25 cellular contexts compared by ENCODE assay signal in genomic region chr1:114023377-114023776, GRCh38. TPM values are rescaled to one million over a fixed set of nuclear protein-coding genes. Genes with fewer than 3 reads are reported as not detected.
DNase-seq lines count a peak whose midpoint lies in the region; TF ChIP-seq lines count a peak whose summit lies in the region.
"Had no signal": no experiment of that assay in that cellular context is flagged by ENCODE, and none has a peak within 500 bp of the region (broad histone marks: within the 10 kb centered on the region; RNA-seq: fewer than 3 reads in every experiment).

No MANE protein-coding gene starts in this region.

- DNase-seq in NCI-H146 (lab: John Stamatoyannopoulos, UW), result peak; percentile 50
- DNase-seq in NCI-H146 treated with DMSO at 0.1 percent for 48 hours (lab: John Stamatoyannopoulos, UW; ENCODE audit: unreplicated experiment), result no peak
- DNase-seq in SJCRH30, result peak; percentile 19 to 51
- peak; percentile 67 for DNase-seq in left kidney (ENCODE audit: low read depth, low spot score)
- no peak for DNase-seq in NCI-H2029 treated with DMSO at 0.1 percent for 48 hours (lab: John Stamatoyannopoulos, UW)
- no peak for DNase-seq in lower leg skin (ENCODE audit: low spot score in 2 of 2)
- no peak for DNase-seq in NCI-H1436 treated with DMSO at 0.1 percent for 48 hours (lab: John Stamatoyannopoulos, UW)
- DNase-seq: 8988T; activated CD4-positive, alpha-beta T cell treated with anti-CD3 and anti-CD28 coated beads, Interleukin-2, amount 10 ng/mL, durations not matched to agents 7 days and 5 days; activated CD8-positive, alpha-beta memory T cell treated with anti-CD3 and anti-CD28 coated beads, Interleukin-2, amount 10 ng/mL, durations not matched to agents 7 days and 5 days; activated naive CD4-positive, alpha-beta T cell treated with anti-CD3 and anti-CD28 coated beads, Interleukin-2, amount 50 U/mL, for 16 hours; amygdala; cortex of kidney; GF-D8; lower lobe of right lung; NCI-H1092 treated with DMSO at 0.1 percent for 48 hours; NCI-H2081; SK-N-SH; T-helper 17 cell; transverse colon had no signal

- WGBS in lower leg skin, 2 donors, result 80 to 81% methylated on average over 6 of the region's 6 CpGs

- intact Hi-C loops in lower leg skin (cut with DNase I; ENCODE audit: low total_unique reads), result no loop called here

- no peak for TF ChIP-seq CTCF in lower leg skin (IDR thresholded peaks at IDR 0.05)

- no peaks in the 10 kb centered on the region for H3K9me3 ChIP-seq in SJCRH30 (replicated peaks)
- no peaks in the 10 kb centered on the region for H3K9me3 ChIP-seq in skeletal muscle tissue (ENCODE audit: control insufficient read depth in 3 of 3, low read length in 3 of 3)
- H3K9me3 ChIP-seq: lower lobe of right lung, neutrophil, prostate gland, SK-N-SH, transverse colon had no signal

- H3K27ac ChIP-seq in SJCRH30 (no peak overlapping the region), skeletal muscle tissue (ENCODE audit: low read depth, low read length) (peak overlapping the region; percentile 70)
- H3K27ac ChIP-seq: lower lobe of right lung, neutrophil, prostate gland, RWPE1, transverse colon, VCaP had no signal

- H3K36me3 ChIP-seq in SJCRH30 (no peaks in the 10 kb centered on the region), skeletal muscle tissue (ENCODE audit: control insufficient read depth in 3 of 3, insufficient read depth in 3 of 3, low read length in 3 of 3) (no peaks in the 10 kb centered on the region)
- H3K36me3 ChIP-seq: lower lobe of right lung, neutrophil, prostate gland, transverse colon had no signal

- no peak overlapping the region for H3K9ac ChIP-seq in skeletal muscle tissue (ENCODE audit: low read depth in 1 of 3, low read length in 3 of 3)
- H3K9ac ChIP-seq: SK-N-SH had no signal

- TF ChIP-seq POLR2A in lower leg skin (IDR thresholded peaks at IDR 0.05), result no peak

- H3K27me3 ChIP-seq in SJCRH30, result no peaks in the 10 kb centered on the region
- no peaks in the 10 kb centered on the region for H3K27me3 ChIP-seq in skeletal muscle tissue (ENCODE audit: control insufficient read depth in 3 of 3, insufficient read depth in 3 of 3, low read length in 3 of 3)
- H3K27me3 ChIP-seq: neutrophil, transverse colon had no signal

- H3K4me1 ChIP-seq in SJCRH30, result peaks cover 46% of the 10 kb centered on the region
- peaks cover 21 to 45% (median 30%) of the 10 kb centered on the region in 3 donors for H3K4me1 ChIP-seq in skeletal muscle tissue (ENCODE audit: control insufficient read depth in 3 of 3, insufficient read depth in 3 of 3, low read length in 3 of 3)
- H3K4me1 ChIP-seq: lower lobe of right lung, prostate gland, transverse colon had no signal

- no peak overlapping the region for H3K4me3 ChIP-seq in SJCRH30
- H3K4me3 ChIP-seq in skeletal muscle tissue (ENCODE audit: low read length in 3 of 3), result no peak overlapping the region
- H3K4me3 ChIP-seq in lower leg skin (ENCODE audit: low read depth, poor library complexity, severe bottlenecking), result no peak overlapping the region
- H3K4me3 ChIP-seq: lower lobe of right lung, prostate gland, transverse colon had no signal

RNA-seq across cellular contexts. Expression of gene OLFML3, which starts 44.1 kb away (rescaled TPM):
- total RNA-seq in SJCRH30 (2014; rRNA removed; shearing (Covaris generic)), result 96.5 and 104 TPM in 2 replicates
- total RNA-seq in skeletal muscle tissue (86.1 TPM), lower leg skin (10 to 100 TPM in 2 of 4 donors, 1 to 10 TPM in 2; 3.7 to 57.9 (median 15.9) TPM)

Comparison
In these comparisons a context has a peak if more than half of its experiments do, and no peak if none do; other contexts are left out.
1. DNase-seq: peak in NCI-H146 (single experiment), SJCRH30 (2 of 2) and left kidney (single experiment); none in NCI-H146 treated with DMSO at 0.1 percent for 48 hours (single experiment), NCI-H2029 treated with DMSO at 0.1 percent for 48 hours (single experiment), lower leg skin (0 of 2) and NCI-H1436 treated with DMSO at 0.1 percent for 48 hours (single experiment).